Comparison of ENCODE assay signal across 26 cellular contexts in the genomic region with DNA sequence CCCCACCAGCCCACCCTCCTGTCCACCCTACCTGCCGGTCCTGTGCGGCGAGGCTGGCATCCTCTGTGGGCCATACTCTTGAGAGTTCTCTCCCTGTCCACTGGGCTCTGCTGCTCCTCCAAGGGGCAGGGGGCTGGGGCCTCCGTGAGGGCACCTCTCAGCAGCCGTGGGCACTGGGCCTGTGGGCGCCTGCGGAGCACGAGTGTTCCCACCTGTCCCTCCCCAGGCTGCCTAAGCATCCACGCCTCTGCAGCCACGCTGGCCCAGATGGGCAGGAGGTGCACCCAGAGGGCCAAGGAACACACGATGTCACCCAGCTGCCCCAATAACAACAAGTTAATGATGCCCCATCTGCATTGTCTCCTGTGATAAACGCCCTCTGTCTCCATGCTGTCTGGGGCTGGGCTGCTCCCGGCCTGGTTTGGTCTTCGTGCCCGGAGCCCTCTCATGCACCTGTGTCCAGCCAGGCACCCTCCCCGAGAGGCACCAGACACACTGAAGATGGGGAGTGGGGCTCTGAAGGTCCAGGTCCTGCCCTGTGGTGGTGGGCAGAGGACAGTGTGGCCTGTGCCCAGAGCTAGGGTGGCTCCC.
DNase-seq lines count a peak whose midpoint lies in the region; ATAC-seq, FAIRE-seq and TF ChIP-seq lines count a peak whose summit lies in the region.
"Had no signal": no experiment of that assay in that cellular context is flagged by ENCODE, and none has a peak within 500 bp of the region (broad histone marks: within the 10 kb centered on the region; RNA-seq: fewer than 3 reads in every experiment).

No MANE protein-coding gene starts in this region.

- no peak for TF ChIP-seq CTCF in A549 (IDR thresholded peaks at IDR 0.05)
- no peak for TF ChIP-seq CTCF in neural progenitor cell (IDR thresholded peaks at IDR 0.05)

- intact Hi-C loops in dendritic cell treated with granulocyte-macrophage colony-stimulating factor and Interleukin-4, amounts not matched to agents 40 ng/mL and 50 ng/mL, for 4 days (cut with micrococcal nuclease), result loop anchor here (5.0 kb wide), 2 partner anchors 33 to 58 kb away; no protein-coding TSS in a partner anchor

- FAIRE-seq in A549 (lab: Jason Lieb, UNC), result no peak

- CTCF ChIA-PET in A549 (lab: Yijun Ruan, JAX), result interaction anchor here (0.6 to 5.6 kb wide), 6 partner anchors 9 to 297 kb away, joined by 3 to 178 read pairs (median 16); no protein-coding TSS in a partner anchor

- peaks cover 4% of the 10 kb centered on the region for H3F3A ChIP-seq in neural progenitor cell (ENCODE audit: low read depth)

- H3K27ac ChIP-seq in A549, result no peak overlapping the region
- no peak overlapping the region for H3K27ac ChIP-seq in neural progenitor cell
- H3K27ac ChIP-seq: coronary artery, esophagus muscularis mucosa, foreskin keratinocyte, thoracic aorta had no signal

- no peaks in the 10 kb centered on the region for H3K79me2 ChIP-seq in neural progenitor cell (ENCODE audit: low read depth)

- H3K4me1 Mint-ChIP-seq in dendritic cell treated with granulocyte-macrophage colony-stimulating factor and Interleukin-4, amounts not matched to agents 40 ng/mL and 50 ng/mL, for 4 days (ENCODE audit: low read depth), result peaks cover 73% of the 10 kb centered on the region
- H3K4me1 Mint-ChIP-seq in neural progenitor cell, result peaks cover 35% of the 10 kb centered on the region

- H3K9me3 Mint-ChIP-seq in dendritic cell treated with granulocyte-macrophage colony-stimulating factor and Interleukin-4, amounts not matched to agents 40 ng/mL and 50 ng/mL, for 4 days, result no peaks in the 10 kb centered on the region
- H3K9me3 Mint-ChIP-seq in neural progenitor cell, result no peaks in the 10 kb centered on the region

- H3K4me3 Mint-ChIP-seq in dendritic cell treated with granulocyte-macrophage colony-stimulating factor and Interleukin-4, amounts not matched to agents 40 ng/mL and 50 ng/mL, for 4 days, result no peak overlapping the region
- H3K4me3 Mint-ChIP-seq in neural progenitor cell, result peak overlapping the region; percentile 3
- H3K4me3 Mint-ChIP-seq: activated naive CD8-positive, alpha-beta T cell; HFFc6 had no signal

- H3K36me3 Mint-ChIP-seq in dendritic cell treated with granulocyte-macrophage colony-stimulating factor and Interleukin-4, amounts not matched to agents 40 ng/mL and 50 ng/mL, for 4 days (ENCODE audit: low read depth), result peaks cover 60% of the 10 kb centered on the region
- H3K36me3 Mint-ChIP-seq in neural progenitor cell, result peaks cover 4% of the 10 kb centered on the region
- H3K36me3 Mint-ChIP-seq: activated naive CD8-positive, alpha-beta T cell had no signal

- no peaks in the 10 kb centered on the region for H3K27me3 ChIP-seq in neural progenitor cell

- 76% methylated on average over 14 of the region's 16 CpGs for WGBS in A549 (ENCODE audit: missing lambda C conversion rate)

- no peak overlapping the region for H3K4me2 ChIP-seq in A549
- H3K4me2 ChIP-seq in neural progenitor cell, result no peak overlapping the region

- no peaks in the 10 kb centered on the region for H3K27me3 Mint-ChIP-seq in dendritic cell treated with granulocyte-macrophage colony-stimulating factor and Interleukin-4, amounts not matched to agents 40 ng/mL and 50 ng/mL, for 4 days
- H3K27me3 Mint-ChIP-seq in neural progenitor cell (ENCODE audit: insufficient read depth, low read depth), result peaks cover 6% of the 10 kb centered on the region

- H3K27ac Mint-ChIP-seq in dendritic cell treated with granulocyte-macrophage colony-stimulating factor and Interleukin-4, amounts not matched to agents 40 ng/mL and 50 ng/mL, for 4 days, result peak overlapping the region; percentile 73
- no peak overlapping the region for H3K27ac Mint-ChIP-seq in neural progenitor cell
- H3K27ac Mint-ChIP-seq: activated naive CD8-positive, alpha-beta T cell had no signal

- no peak overlapping the region for H2AFZ ChIP-seq in neural progenitor cell (replicated peaks)

- TF ChIP-seq RAD21 in A549 (conservative IDR thresholded peaks at IDR 0.05 in 1 of 2, IDR thresholded peaks at IDR 0.05 in 1 of 2), result no peak

- POLR2A ChIA-PET in A549 (lab: Yijun Ruan, JAX), result no interaction called here

- H3K9ac ChIP-seq in neural progenitor cell, result no peak overlapping the region

- TF ChIP-seq EP300 in A549 (IDR thresholded peaks at IDR 0.05), result no peak

- H3K4me1 ChIP-seq in A549 (peaks cover 18% of the 10 kb centered on the region), neural progenitor cell (peaks cover 17% of the 10 kb centered on the region)
- H3K4me1 ChIP-seq: foreskin keratinocyte had no signal

- no peak; a peak in 1 of 6 replicates for ATAC-seq in A549
- ATAC-seq: foreskin keratinocyte had no signal

- no peak for TF ChIP-seq POLR2A in A549 (IDR thresholded peaks at IDR 0.05; ENCODE audit: low read length)

- H4K20me1 ChIP-seq in neural progenitor cell (ENCODE audit: low read depth), result peaks cover 4% of the 10 kb centered on the region

- H3K36me3 ChIP-seq in neural progenitor cell, result no peaks in the 10 kb centered on the region

- DNase-seq in A549 (ENCODE audit: low read depth in 1 of 2, low spot score in 1 of 2), result no peak
- DNase-seq in NCI-H1694 (lab: John Stamatoyannopoulos, UW), result peak; percentile 22
- no peak for DNase-seq in neural progenitor cell (ENCODE audit: low spot score)
- DNase-seq in HT-29 (ENCODE audit: low spot score), result no peak
- DNase-seq in stimulated activated CD4-positive, alpha-beta T cell treated with anti-CD3 and anti-CD28 coated beads, Interleukin-4, amount 100 ng/mL, for 4 hours, result no peak
- DNase-seq in stimulated activated CD4-positive, alpha-beta T cell treated with anti-CD3 and anti-CD28 coated beads, Interleukin-2, amount 100 ng/mL, for 48 hours, result no peak
- no peak for DNase-seq in EL
- DNase-seq: activated CD4-positive, alpha-beta T cell treated with anti-CD3 and anti-CD28 coated beads, Interleukin-2, amount 50 U/mL, for 48 hours; activated CD8-positive, alpha-beta memory T cell treated with anti-CD3 and anti-CD28 coated beads, Interleukin-2, amount 50 U/mL, for 48 hours; anterior cingulate cortex; COR-L47; DND-41; foreskin keratinocyte; HFFc6; Karpas-422; NCI-H187 treated with DMSO at 0.1 percent for 48 hours; NCI-H226; NCI-H82; RPMI8226; stimulated activated naive CD4-positive, alpha-beta T cell treated with Interleukin-2 at 50 U/mL for 16 hours; T-helper 1 cell had no signal

- H3K4me3 ChIP-seq in A549 (no peak overlapping the region), neural progenitor cell (no peak overlapping the region)
- H3K4me3 ChIP-seq: coronary artery, esophagus muscularis mucosa, thoracic aorta had no signal

- H3K9me3 ChIP-seq in A549 (no peaks in the 10 kb centered on the region), neural progenitor cell (ENCODE audit: low read depth) (no peaks in the 10 kb centered on the region)
- H3K9me3 ChIP-seq: esophagus muscularis mucosa, thoracic aorta had no signal

TF ChIP-seq in A549, 52 proteins besides CTCF, POLR2A, EP300 and RAD21:
- TF ChIP-seq, protein P1, sequence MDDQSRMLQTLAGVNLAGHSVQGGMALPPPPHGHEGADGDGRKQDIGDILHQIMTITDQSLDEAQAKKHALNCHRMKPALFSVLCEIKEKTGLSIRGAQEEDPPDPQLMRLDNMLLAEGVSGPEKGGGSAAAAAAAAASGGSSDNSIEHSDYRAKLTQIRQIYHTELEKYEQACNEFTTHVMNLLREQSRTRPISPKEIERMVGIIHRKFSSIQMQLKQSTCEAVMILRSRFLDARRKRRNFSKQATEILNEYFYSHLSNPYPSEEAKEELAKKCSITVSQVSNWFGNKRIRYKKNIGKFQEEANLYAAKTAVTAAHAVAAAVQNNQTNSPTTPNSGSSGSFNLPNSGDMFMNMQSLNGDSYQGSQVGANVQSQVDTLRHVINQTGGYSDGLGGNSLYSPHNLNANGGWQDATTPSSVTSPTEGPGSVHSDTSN (IDR thresholded peaks at IDR 0.05), result 0 out of 2 replicates have a peak, but pooled peaks have one; percentile 4
- TF ChIP-seq POLR2AphosphoS2 (conservative IDR thresholded peaks at IDR 0.05; ENCODE audit: low read length), result no peak
